Comparison of ENCODE assay signal across 24 cellular contexts in genomic region chr4:107247738-107248137, GRCh38.
DNase-seq lines count a peak whose midpoint lies in the region; ATAC-seq and TF ChIP-seq lines count a peak whose summit lies in the region.
"Had no signal": no experiment of that assay in that cellular context is flagged by ENCODE, and none has a peak within 500 bp of the region (broad histone marks: within the 10 kb centered on the region; RNA-seq: fewer than 3 reads in every experiment).

No MANE protein-coding gene starts in this region.

- DNase-seq in HFFc6 (no peak), fibroblast of gingiva (ENCODE audit: low read depth) (peak; percentile 23), putamen (ENCODE audit: low spot score) (no peak)
- DNase-seq in activated CD4-positive, alpha-beta T cell treated with anti-CD3 and anti-CD28 coated beads for 36 hours: no peak
- DNase-seq in stimulated activated naive B cell treated with anti-CD40 and anti-IgM and Interleukin-4, amounts not matched to agents 10 μg/mL and 1 μg/mL and 100 μg/mL, for 72 hours: no peak
- DNase-seq: activated CD4-positive, alpha-beta T cell treated with anti-CD3 and anti-CD28 coated beads for 48 hours; activated naive CD4-positive, alpha-beta T cell; activated T-cell treated with anti-CD3 and anti-CD28 coated beads, Interleukin-2, amount 50 U/mL, for 4 hours; amniotic stem cell; BE2C; cortex of kidney; DMS79 treated with DMSO at 0.1 percent for 48 hours; glutamatergic neuron; NCI-H1092; NCI-H187 treated with DMSO at 0.1 percent for 48 hours; NCI-H2227 treated with DMSO at 0.1 percent for 48 hours; NCI-H748 treated with DMSO at 0.1 percent for 48 hours; nucleus accumbens; thyroid gland had no signal

- H3K9me3 Mint-ChIP-seq in HFFc6 (no peaks in the 10 kb centered on the region), nephron (no peaks in the 10 kb centered on the region)
- H3K9me3 Mint-ChIP-seq in activated CD4-positive, alpha-beta T cell treated with anti-CD3 and anti-CD28 coated beads for 36 hours (ENCODE audit: low read depth): no peaks in the 10 kb centered on the region
- peaks cover 0 to 2% of the 10 kb centered on the region in 2 donors for H3K9me3 Mint-ChIP-seq in stimulated activated naive B cell treated with anti-CD40 and anti-IgM and Interleukin-4, amounts not matched to agents 10 μg/mL and 1 μg/mL and 100 μg/mL, for 72 hours
- H3K9me3 Mint-ChIP-seq: activated T-cell treated with anti-CD3 and anti-CD28 coated beads, Interleukin-2, amount 50 U/mL, for 4 hours; stimulated activated naive CD8-positive, alpha-beta T cell treated with anti-CD3 and anti-CD28 coated beads, Interleukin-15, Interleukin-2, amounts not matched to agents 100 ng/mL and 50 ng/mL, for 24 hours; T-helper 2 cell treated with Interferon-gamma antibody and Interleukin-4, amounts not matched to agents 5 μg/mL and 100 μg/mL, for 36 hours had no signal

- 0 out of 2 replicates have a peak overlapping the region, but pooled peaks have one; percentile 24 for H3K27ac Mint-ChIP-seq in HFFc6
- H3K27ac Mint-ChIP-seq in nephron: peak overlapping the region; percentile 38 to 82 (median 74)
- H3K27ac Mint-ChIP-seq in activated CD4-positive, alpha-beta T cell treated with anti-CD3 and anti-CD28 coated beads for 36 hours: no peak overlapping the region
- H3K27ac Mint-ChIP-seq in stimulated activated naive B cell treated with anti-CD40 and anti-IgM and Interleukin-4, amounts not matched to agents 10 μg/mL and 1 μg/mL and 100 μg/mL, for 72 hours: no peak overlapping the region
- H3K27ac Mint-ChIP-seq: stimulated activated naive CD8-positive, alpha-beta T cell treated with anti-CD3 and anti-CD28 coated beads, Interleukin-15, Interleukin-2, amounts not matched to agents 100 ng/mL and 50 ng/mL, for 24 hours; T-helper 2 cell treated with Interferon-gamma antibody and Interleukin-4, amounts not matched to agents 5 μg/mL and 100 μg/mL, for 36 hours had no signal

- ATAC-seq in HG02642 (IDR thresholded peaks at IDR 0.05; ENCODE audit: poor library complexity, unreplicated experiment): no peak
- no peak for ATAC-seq in activated CD4-positive, alpha-beta T cell treated with anti-CD3 and anti-CD28 coated beads for 36 hours
- ATAC-seq in stimulated activated naive B cell treated with anti-CD40 and anti-IgM and Interleukin-4, amounts not matched to agents 10 μg/mL and 1 μg/mL and 100 μg/mL, for 72 hours (replicated peaks): no peak
- ATAC-seq: activated T-cell treated with anti-CD3 and anti-CD28 coated beads, Interleukin-2, amount 50 U/mL, for 4 hours; esophagus mucosa had no signal

- no peaks in the 10 kb centered on the region for H3K27me3 Mint-ChIP-seq in HFFc6 (ENCODE audit: insufficient read depth)
- no peaks in the 10 kb centered on the region for H3K27me3 Mint-ChIP-seq in nephron (ENCODE audit: low read depth)
- H3K27me3 Mint-ChIP-seq in activated CD4-positive, alpha-beta T cell treated with anti-CD3 and anti-CD28 coated beads for 36 hours: peaks cover 8% of the 10 kb centered on the region
- no peaks in the 10 kb centered on the region for H3K27me3 Mint-ChIP-seq in stimulated activated naive B cell treated with anti-CD40 and anti-IgM and Interleukin-4, amounts not matched to agents 10 μg/mL and 1 μg/mL and 100 μg/mL, for 72 hours
- H3K27me3 Mint-ChIP-seq: stimulated activated naive CD8-positive, alpha-beta T cell treated with anti-CD3 and anti-CD28 coated beads, Interleukin-15, Interleukin-2, amounts not matched to agents 100 ng/mL and 50 ng/mL, for 24 hours had no signal

- H3K4me1 Mint-ChIP-seq in HFFc6 (ENCODE audit: low read depth) (peaks cover 37% of the 10 kb centered on the region), nephron (peaks cover 47% of the 10 kb centered on the region)
- no peaks in the 10 kb centered on the region for H3K4me1 Mint-ChIP-seq in activated CD4-positive, alpha-beta T cell treated with anti-CD3 and anti-CD28 coated beads for 36 hours
- H3K4me1 Mint-ChIP-seq in stimulated activated naive B cell treated with anti-CD40 and anti-IgM and Interleukin-4, amounts not matched to agents 10 μg/mL and 1 μg/mL and 100 μg/mL, for 72 hours: no peaks in the 10 kb centered on the region

- intact Hi-C loops in activated CD4-positive, alpha-beta T cell treated with anti-CD3 and anti-CD28 coated beads for 36 hours (cut with DNase I, micrococcal nuclease): no loop called here

- CTCF ChIA-PET in activated CD4-positive, alpha-beta T cell treated with anti-CD3 and anti-CD28 coated beads for 36 hours (lab: Charles Lee): interaction anchor here (0.9 kb wide), 1 partner anchor 12 kb away, joined by 3 read pairs; no protein-coding TSS in a partner anchor

- H3K36me3 Mint-ChIP-seq in HFFc6 (ENCODE audit: low read depth) (no peaks in the 10 kb centered on the region), nephron (ENCODE audit: low read depth) (no peaks in the 10 kb centered on the region)
- no peaks in the 10 kb centered on the region for H3K36me3 Mint-ChIP-seq in activated CD4-positive, alpha-beta T cell treated with anti-CD3 and anti-CD28 coated beads for 36 hours (ENCODE audit: low read depth)
- no peaks in the 10 kb centered on the region for H3K36me3 Mint-ChIP-seq in stimulated activated naive B cell treated with anti-CD40 and anti-IgM and Interleukin-4, amounts not matched to agents 10 μg/mL and 1 μg/mL and 100 μg/mL, for 72 hours

- H3K4me3 Mint-ChIP-seq in HFFc6 (no peak overlapping the region), nephron (no peak overlapping the region)
- H3K4me3 Mint-ChIP-seq in activated CD4-positive, alpha-beta T cell treated with anti-CD3 and anti-CD28 coated beads for 36 hours: no peak overlapping the region
- no peak overlapping the region for H3K4me3 Mint-ChIP-seq in stimulated activated naive B cell treated with anti-CD40 and anti-IgM and Interleukin-4, amounts not matched to agents 10 μg/mL and 1 μg/mL and 100 μg/mL, for 72 hours
- H3K4me3 Mint-ChIP-seq: activated T-cell treated with anti-CD3 and anti-CD28 coated beads, Interleukin-2, amount 50 U/mL, for 4 hours; stimulated activated naive CD8-positive, alpha-beta T cell treated with anti-CD3 and anti-CD28 coated beads, Interleukin-15, Interleukin-2, amounts not matched to agents 100 ng/mL and 50 ng/mL, for 24 hours; T-helper 2 cell treated with Interferon-gamma antibody and Interleukin-4, amounts not matched to agents 5 μg/mL and 100 μg/mL, for 36 hours had no signal

- TF ChIP-seq CTCF in HFFc6 (IDR thresholded peaks at IDR 0.05): no peak
- no peak for TF ChIP-seq CTCF in nephron (IDR thresholded peaks at IDR 0.05; ENCODE audit: unreplicated experiment in 3 of 3)

- POLR2A ChIA-PET in activated CD4-positive, alpha-beta T cell treated with anti-CD3 and anti-CD28 coated beads for 36 hours (lab: Charles Lee): no interaction called here

Comparison
In these comparisons a context has a peak if more than half of its experiments do, and no peak if none do; other contexts are left out.
1. H3K27ac Mint-ChIP-seq: peak in HFFc6 (single experiment) and nephron (3 of 3); none in activated CD4-positive, alpha-beta T cell treated with anti-CD3 and anti-CD28 coated beads for 36 hours (single experiment) and stimulated activated naive B cell treated with anti-CD40 and anti-IgM and Interleukin-4, amounts not matched to agents 10 μg/mL and 1 μg/mL and 100 μg/mL, for 72 hours (single experiment).